In genomic region chr6:95948324-95948723, GRCh38 we compare ENCODE assay signal across 24 cellular contexts.
"Had no signal": no experiment of that assay in that cellular context is flagged by ENCODE, and none has a peak within 500 bp of the region (broad histone marks: within the 10 kb centered on the region; RNA-seq: fewer than 3 reads in every experiment).

No MANE protein-coding gene starts in this region.

- H3K4me2 ChIP-seq: SK-N-SH had no signal

- H3K27me3 ChIP-seq: ascending aorta, body of pancreas, Peyer's patch had no signal

- H3K4me1 ChIP-seq: ascending aorta, body of pancreas, Peyer's patch, SJCRH30 had no signal

- H3K36me3 ChIP-seq: ascending aorta, Peyer's patch, SJCRH30 had no signal

- H3K4me3 ChIP-seq: ascending aorta, body of pancreas, coronary artery, Peyer's patch, SJCRH30 had no signal

- H3K9ac ChIP-seq: SK-N-SH had no signal

- DNase-seq: activated CD4-positive, alpha-beta T cell treated with anti-CD3 and anti-CD28 coated beads for 4 hours; activated CD8-positive, alpha-beta memory T cell treated with anti-CD3 and anti-CD28 coated beads, Interleukin-2, amount 50 U/mL, for 4 hours; activated CD8-positive, alpha-beta T cell treated with anti-CD3 and anti-CD28 coated beads for 36 hours; activated naive CD4-positive, alpha-beta T cell; activated T-cell treated with anti-CD3 and anti-CD28 coated beads, Interleukin-2, amount 50 U/mL, for 1 hour; amniotic stem cell; body of pancreas; central memory CD4-positive, alpha-beta T cell; NCI-H1105 treated with DMSO at 0.1 percent for 48 hours; NCI-H146; NCI-H187 treated with DMSO at 0.1 percent for 48 hours; NCI-H2081 treated with DMSO at 0.1 percent for 48 hours; NCI-H446; NCI-H524; Peyer's patch; Right ventricle myocardium superior; SJCRH30; SK-N-SH; T-helper 1 cell had no signal

- H3K9me3 ChIP-seq: ascending aorta, body of pancreas, Peyer's patch, SJCRH30, SK-N-SH had no signal

- ATAC-seq: activated CD4-positive, CD25-positive, alpha-beta regulatory T cell treated with anti-CD3 and anti-CD28 coated beads, Interleukin-2, amount 50 U/mL, for 24 hours; activated CD8-positive, alpha-beta T cell treated with anti-CD3 and anti-CD28 coated beads for 36 hours; body of pancreas had no signal

- FAIRE-seq: bronchial epithelial cell had no signal

- H3K27ac ChIP-seq: ascending aorta, body of pancreas, coronary artery, Peyer's patch, RWPE1, SJCRH30 had no signal
